Comparison of ENCODE assay signal across 8 cellular contexts in the genomic region with DNA sequence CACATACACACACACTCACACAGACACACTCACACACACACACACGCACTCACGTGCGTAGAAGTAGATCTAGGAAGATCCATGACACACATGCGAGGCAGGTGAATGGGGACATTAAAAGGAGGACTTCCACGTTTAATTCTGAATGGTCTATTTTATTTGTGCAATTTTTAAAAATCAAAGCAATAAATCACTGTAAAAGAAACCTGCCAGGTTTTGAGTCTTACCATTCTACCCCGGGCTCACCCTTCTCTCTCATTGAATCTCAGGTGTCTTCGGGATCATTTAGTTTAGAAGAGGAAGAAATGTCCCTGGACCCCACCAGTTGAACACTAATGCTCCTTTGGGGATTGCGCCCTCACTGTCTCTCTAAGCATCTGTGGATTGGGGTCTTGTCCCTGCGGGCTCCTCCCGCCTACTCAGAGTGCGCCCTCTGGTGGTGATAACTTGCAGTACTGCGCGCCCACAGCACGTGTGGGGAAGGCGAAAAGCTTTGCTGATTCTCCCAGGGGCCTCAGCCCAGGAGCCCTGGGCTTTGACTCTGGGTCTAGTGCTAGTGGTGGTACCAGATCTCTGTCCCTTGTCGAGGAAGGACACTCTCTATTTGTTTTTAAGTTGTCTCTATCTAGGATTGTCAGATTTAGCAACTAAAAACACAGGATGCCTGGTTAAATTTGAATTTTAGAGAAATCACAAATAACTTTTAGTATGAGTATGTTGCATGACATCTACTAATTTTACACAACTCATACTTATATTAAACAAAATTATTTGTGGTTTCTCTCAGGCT. TPM values are rescaled to one million over a fixed set of nuclear protein-coding genes. Genes with fewer than 3 reads are reported as not detected.
DNase-seq lines count a peak whose midpoint lies in the region; ATAC-seq and TF ChIP-seq lines count a peak whose summit lies in the region.

No MANE protein-coding gene starts in this region.

- no peak for ATAC-seq in CD4-positive, CD25-positive, alpha-beta regulatory T cell (ENCODE audit: low read depth in 2 of 2)
- no peak for ATAC-seq in mucosa of descending colon
- no peak for ATAC-seq in HG02884 (IDR thresholded peaks at IDR 0.05; ENCODE audit: unreplicated experiment)
- no peak for ATAC-seq in GM21526 (IDR thresholded peaks at IDR 0.05; ENCODE audit: low FRiP score, unreplicated experiment)

- POLR2A ChIA-PET in HEK293 (lab: Yijun Ruan, JAX): no interaction called here

- TF ChIP-seq CTCF in HEK293 (tag by site-specific recombination; IDR thresholded peaks at IDR 0.05) (no peak), choroid plexus epithelial cell (conservative IDR thresholded peaks at IDR 0.05; ENCODE audit: low read depth, low read length) (peak; percentile 89), mucosa of descending colon (IDR thresholded peaks at IDR 0.05) (peak; percentile 41)

- no peaks in the 10 kb centered on the region for H3K27me3 ChIP-seq in CD4-positive, CD25-positive, alpha-beta regulatory T cell (ENCODE audit: control insufficient read depth, insufficient read depth, low read length)

- no peak overlapping the region for H3K27ac Mint-ChIP-seq in CD4-positive, CD25-positive, alpha-beta regulatory T cell

- H3K27ac ChIP-seq in CD4-positive, CD25-positive, alpha-beta regulatory T cell (ENCODE audit: insufficient read depth, low read length, poor library complexity, severe bottlenecking): no peak overlapping the region
- no peak overlapping the region for H3K27ac ChIP-seq in HEK293 (ENCODE audit: extremely low read depth, low read depth, low read length)

- no peak overlapping the region for H3K4me3 ChIP-seq in CD4-positive, CD25-positive, alpha-beta regulatory T cell (ENCODE audit: low read depth, low read length)
- no peak overlapping the region for H3K4me3 ChIP-seq in HEK293 (ENCODE audit: low read depth, low read length)
- no peak overlapping the region for H3K4me3 ChIP-seq in choroid plexus epithelial cell (ENCODE audit: low read depth, low read length)
- H3K4me3 ChIP-seq in mucosa of descending colon: no peak overlapping the region

- H3K9me3 Mint-ChIP-seq in CD4-positive, CD25-positive, alpha-beta regulatory T cell: peaks cover 1 to 31% (median 5%) of the 10 kb centered on the region in 7 donors

- CTCF ChIA-PET in HEK293 (lab: Yijun Ruan, JAX): interaction anchor here (0.6 to 0.8 kb wide), 3 partner anchors 12 to 286 kb away, joined by 3 to 4 read pairs (median 3); no protein-coding TSS in a partner anchor

- peak; percentile 2 to 29 (median 7) for DNase-seq in CD4-positive, CD25-positive, alpha-beta regulatory T cell
- DNase-seq in T-helper 9 cell (peak; percentile 32), choroid plexus epithelial cell (ENCODE audit: low read depth) (peak; percentile 48), mucosa of descending colon (peak in 2 of 3 donors; percentile 31 to 46), A172 (ENCODE audit: low spot score) (no peak)

- no peaks in the 10 kb centered on the region for H3K4me1 ChIP-seq in CD4-positive, CD25-positive, alpha-beta regulatory T cell (ENCODE audit: control insufficient read depth, insufficient read depth, low read length, poor library complexity, severe bottlenecking)
- H3K4me1 ChIP-seq in HEK293 (ENCODE audit: control insufficient read depth, insufficient read depth, low read length) (no peaks in the 10 kb centered on the region), mucosa of descending colon (ENCODE audit: low read depth) (no peaks in the 10 kb centered on the region)

- no peaks in the 10 kb centered on the region for H3K4me1 Mint-ChIP-seq in CD4-positive, CD25-positive, alpha-beta regulatory T cell

- peaks cover 6% of the 10 kb centered on the region for H3K36me3 Mint-ChIP-seq in CD4-positive, CD25-positive, alpha-beta regulatory T cell

- no peaks in the 10 kb centered on the region for H3K36me3 ChIP-seq in CD4-positive, CD25-positive, alpha-beta regulatory T cell (ENCODE audit: control insufficient read depth, insufficient read depth, low read length)
- H3K36me3 ChIP-seq in HEK293 (ENCODE audit: control insufficient read depth in 2 of 2, insufficient read depth in 1 of 2, low read length in 2 of 2) (no peaks in the 10 kb centered on the region), mucosa of descending colon (ENCODE audit: low read depth) (no peaks in the 10 kb centered on the region)

- no peak overlapping the region for H3K4me3 Mint-ChIP-seq in CD4-positive, CD25-positive, alpha-beta regulatory T cell

- peaks cover 7% of the 10 kb centered on the region for H3K27me3 Mint-ChIP-seq in CD4-positive, CD25-positive, alpha-beta regulatory T cell

- H3K9me3 ChIP-seq in CD4-positive, CD25-positive, alpha-beta regulatory T cell (ENCODE audit: control insufficient read depth in 2 of 2, low read length in 2 of 2): peaks cover 0 to 8% of the 10 kb centered on the region in 2 experiments
- H3K9me3 ChIP-seq in HEK293 (ENCODE audit: control insufficient read depth, insufficient read depth, low read depth, low read length) (no peaks in the 10 kb centered on the region), mucosa of descending colon (peaks cover 18% of the 10 kb centered on the region)

- intact Hi-C loops in mucosa of descending colon (cut with DNase I, micrococcal nuclease): no loop called here

TF ChIP-seq in HEK293, 187 proteins besides CTCF, POLR2A, EP300 and RAD21 (continues in another document):
- TF ChIP-seq, protein P1, sequence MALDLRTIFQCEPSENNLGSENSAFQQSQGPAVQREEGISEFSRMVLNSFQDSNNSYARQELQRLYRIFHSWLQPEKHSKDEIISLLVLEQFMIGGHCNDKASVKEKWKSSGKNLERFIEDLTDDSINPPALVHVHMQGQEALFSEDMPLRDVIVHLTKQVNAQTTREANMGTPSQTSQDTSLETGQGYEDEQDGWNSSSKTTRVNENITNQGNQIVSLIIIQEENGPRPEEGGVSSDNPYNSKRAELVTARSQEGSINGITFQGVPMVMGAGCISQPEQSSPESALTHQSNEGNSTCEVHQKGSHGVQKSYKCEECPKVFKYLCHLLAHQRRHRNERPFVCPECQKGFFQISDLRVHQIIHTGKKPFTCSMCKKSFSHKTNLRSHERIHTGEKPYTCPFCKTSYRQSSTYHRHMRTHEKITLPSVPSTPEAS (tag by site-specific recombination; IDR thresholded peaks at IDR 0.05): peak; percentile 49; the same call in 1 of the 2 replicates
- TF ChIP-seq, protein P2, sequence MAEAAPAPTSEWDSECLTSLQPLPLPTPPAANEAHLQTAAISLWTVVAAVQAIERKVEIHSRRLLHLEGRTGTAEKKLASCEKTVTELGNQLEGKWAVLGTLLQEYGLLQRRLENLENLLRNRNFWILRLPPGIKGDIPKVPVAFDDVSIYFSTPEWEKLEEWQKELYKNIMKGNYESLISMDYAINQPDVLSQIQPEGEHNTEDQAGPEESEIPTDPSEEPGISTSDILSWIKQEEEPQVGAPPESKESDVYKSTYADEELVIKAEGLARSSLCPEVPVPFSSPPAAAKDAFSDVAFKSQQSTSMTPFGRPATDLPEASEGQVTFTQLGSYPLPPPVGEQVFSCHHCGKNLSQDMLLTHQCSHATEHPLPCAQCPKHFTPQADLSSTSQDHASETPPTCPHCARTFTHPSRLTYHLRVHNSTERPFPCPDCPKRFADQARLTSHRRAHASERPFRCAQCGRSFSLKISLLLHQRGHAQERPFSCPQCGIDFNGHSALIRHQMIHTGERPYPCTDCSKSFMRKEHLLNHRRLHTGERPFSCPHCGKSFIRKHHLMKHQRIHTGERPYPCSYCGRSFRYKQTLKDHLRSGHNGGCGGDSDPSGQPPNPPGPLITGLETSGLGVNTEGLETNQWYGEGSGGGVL (tag by site-specific recombination; IDR thresholded peaks at IDR 0.05): no peak
- TF ChIP-seq ZNF501 (tag by site-specific recombination; IDR thresholded peaks at IDR 0.05) (no peak), ZNF169 (tag by site-specific recombination; IDR thresholded peaks at IDR 0.05) (no peak), ZNF707 (tag by site-specific recombination; IDR thresholded peaks at IDR 0.05) (no peak), SP3 (tag by site-specific recombination; IDR thresholded peaks at IDR 0.05) (no peak), ZNF654 (tag by site-specific recombination; IDR thresholded peaks at IDR 0.05; ENCODE audit: low read depth) (peak; percentile 15; the same call in 1 of the 2 replicates), ZNF146 (tag by site-specific recombination; IDR thresholded peaks at IDR 0.05) (no peak), ZFHX2 (tag by site-specific recombination; conservative IDR thresholded peaks at IDR 0.05) (peak; percentile 42), EGR2 (tag by site-specific recombination; IDR thresholded peaks at IDR 0.05; ENCODE audit: low read depth) (no peak), ZNF837 (tag by site-specific recombination; IDR thresholded peaks at IDR 0.05) (no peak), PRDM1 (tag by site-specific recombination; IDR thresholded peaks at IDR 0.05) (no peak), ZNF394 (tag by site-specific recombination; IDR thresholded peaks at IDR 0.05; ENCODE audit: borderline replicate concordance) (no peak)
- TF ChIP-seq, protein P3, sequence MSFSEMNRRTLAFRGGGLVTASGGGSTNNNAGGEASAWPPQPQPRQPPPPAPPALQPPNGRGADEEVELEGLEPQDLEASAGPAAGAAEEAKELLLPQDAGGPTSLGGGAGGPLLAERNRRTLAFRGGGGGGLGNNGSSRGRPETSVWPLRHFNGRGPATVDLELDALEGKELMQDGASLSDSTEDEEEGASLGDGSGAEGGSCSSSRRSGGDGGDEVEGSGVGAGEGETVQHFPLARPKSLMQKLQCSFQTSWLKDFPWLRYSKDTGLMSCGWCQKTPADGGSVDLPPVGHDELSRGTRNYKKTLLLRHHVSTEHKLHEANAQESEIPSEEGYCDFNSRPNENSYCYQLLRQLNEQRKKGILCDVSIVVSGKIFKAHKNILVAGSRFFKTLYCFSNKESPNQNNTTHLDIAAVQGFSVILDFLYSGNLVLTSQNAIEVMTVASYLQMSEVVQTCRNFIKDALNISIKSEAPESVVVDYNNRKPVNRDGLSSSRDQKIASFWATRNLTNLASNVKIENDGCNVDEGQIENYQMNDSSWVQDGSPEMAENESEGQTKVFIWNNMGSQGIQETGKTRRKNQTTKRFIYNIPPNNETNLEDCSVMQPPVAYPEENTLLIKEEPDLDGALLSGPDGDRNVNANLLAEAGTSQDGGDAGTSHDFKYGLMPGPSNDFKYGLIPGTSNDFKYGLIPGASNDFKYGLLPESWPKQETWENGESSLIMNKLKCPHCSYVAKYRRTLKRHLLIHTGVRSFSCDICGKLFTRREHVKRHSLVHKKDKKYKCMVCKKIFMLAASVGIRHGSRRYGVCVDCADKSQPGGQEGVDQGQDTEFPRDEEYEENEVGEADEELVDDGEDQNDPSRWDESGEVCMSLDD (tag by site-specific recombination; IDR thresholded peaks at IDR 0.05): no peak

RNA-seq across cellular contexts. Expression of a gene that starts 34.8 kb away (rescaled TPM):
- total RNA-seq in CD4-positive, CD25-positive, alpha-beta regulatory T cell: 19.4 TPM
- polyA plus RNA-seq in CD4-positive, CD25-positive, alpha-beta regulatory T cell: 10 to 100 TPM in 2 of 4 donors, 1 to 10 TPM in 2; 8.0 to 23.0 (median 12.1) TPM
- total RNA-seq in mucosa of descending colon: 10 to 100 TPM; 22.1 to 38.3 (median 25.9) TPM
- 80.6 and 83.8 TPM in 2 replicates for total RNA-seq in A172 (2014; rRNA removed; shearing (Covaris generic))
